18 cellular contexts compared by ENCODE assay signal in genomic region chr6:35021014-35021413, GRCh38.
DNase-seq lines count a peak whose midpoint lies in the region; TF ChIP-seq lines count a peak whose summit lies in the region.
"Had no signal": no experiment of that assay in that cellular context is flagged by ENCODE, and none has a peak within 500 bp of the region (broad histone marks: within the 10 kb centered on the region; RNA-seq: fewer than 3 reads in every experiment).

No MANE protein-coding gene starts in this region.

- no peak overlapping the region for H2BK120ac ChIP-seq in neuronal stem cell (ENCODE audit: low read depth, low read length)

- no peaks in the 10 kb centered on the region for H3K36me3 Mint-ChIP-seq in mesothelial cell of epicardium

- H3K4me3 ChIP-seq in MG63 = no peak overlapping the region
- H3K4me3 ChIP-seq in esophagus (ENCODE audit: low read depth in 1 of 2, low read length in 2 of 2) = no peak overlapping the region
- H3K4me3 ChIP-seq in neuronal stem cell (ENCODE audit: low read length in 2 of 2) = no peak overlapping the region
- H3K4me3 ChIP-seq: smooth muscle cell had no signal

- peaks cover 2 to 5% of the 10 kb centered on the region in 2 donors for H3K4me1 ChIP-seq in esophagus (ENCODE audit: control insufficient read depth in 2 of 2, insufficient read depth in 2 of 2, low read length in 1 of 2)
- peaks cover 10 to 28% of the 10 kb centered on the region in 2 donors for H3K4me1 ChIP-seq in neuronal stem cell (ENCODE audit: control insufficient read depth in 2 of 2, insufficient read depth in 1 of 2, low read depth in 1 of 2, low read length in 2 of 2)

- H2AFZ ChIP-seq in neuronal stem cell (ENCODE audit: low read length) = no peak overlapping the region

- H4K8ac ChIP-seq in neuronal stem cell (ENCODE audit: low read depth, low read length) = no peak overlapping the region

- no peaks in the 10 kb centered on the region for H3K79me1 ChIP-seq in neuronal stem cell (ENCODE audit: low read depth, low read length)

- H3K27ac ChIP-seq in esophagus (ENCODE audit: low read depth in 2 of 2, low read length in 1 of 2) (peak overlapping the region; percentile 53 to 62), temporal lobe (ENCODE audit: low read depth, low read length) (peak overlapping the region; percentile 40), neuronal stem cell (replicated peaks; ENCODE audit: low read length) (no peak overlapping the region)

- peaks cover 70% of the 10 kb centered on the region for H3K4me1 Mint-ChIP-seq in mesothelial cell of epicardium
- H3K4me1 Mint-ChIP-seq: activated B cell treated with CpG ODN at 0.5 μM for 24 hours had no signal

- H4K91ac ChIP-seq in neuronal stem cell (ENCODE audit: low read depth, low read length, poor library complexity) = no peak overlapping the region

- H3K4me3 Mint-ChIP-seq in mesothelial cell of epicardium = no peak overlapping the region
- H3K4me3 Mint-ChIP-seq: activated B cell treated with CpG ODN at 0.5 μM for 24 hours; stimulated activated effector memory CD8-positive, alpha-beta T cell treated with anti-CD3 and anti-CD28 coated beads, Interleukin-12 subunit alpha, Interleukin-12 subunit beta, amount 100 ng/mL, for 72 hours; T-helper 17 cell had no signal

- no peak overlapping the region for H3K18ac ChIP-seq in neuronal stem cell (ENCODE audit: low read length)

- H3K36me3 ChIP-seq in MG63 (peaks cover 8% of the 10 kb centered on the region), esophagus (ENCODE audit: control insufficient read depth in 2 of 2, insufficient read depth in 2 of 2, low read length in 1 of 2) (peaks cover 0 to 8% of the 10 kb centered on the region in 2 donors), neuronal stem cell (replicated peaks in 1 of 2; ENCODE audit: control insufficient read depth in 2 of 2, insufficient read depth in 2 of 2, low read length in 2 of 2) (peaks cover 5 to 27% of the 10 kb centered on the region in 2 donors)

- no peak overlapping the region for H2BK15ac ChIP-seq in neuronal stem cell (ENCODE audit: low read length)

- 64 to 68% methylated on average over 3 of the region's 3 CpGs for WGBS in esophagus, 2 donors
- WGBS in neuronal stem cell (ENCODE audit: extremely low coverage in 2 of 2, insufficient read length in 2 of 2, insufficient replicate concordance in 1 of 2), 2 donors = no CpG with 5 or more reads among the region's 3 CpGs

- no peak overlapping the region for H2BK5ac ChIP-seq in neuronal stem cell (ENCODE audit: low read length)

- DNase-seq in MG63 (peak; percentile 51), mesothelial cell of epicardium (ENCODE audit: low spot score in 2 of 2, unreplicated experiment in 2 of 2) (no peak), NCI-H146 treated with DMSO at 0.1 percent for 48 hours (lab: John Stamatoyannopoulos, UW; ENCODE audit: unreplicated experiment) (no peak), neuronal stem cell (ENCODE audit: low spot score) (no peak), kidney glomerular epithelial cell (lab: John Stamatoyannopoulos, UW) (no peak)
- DNase-seq in activated CD4-positive, alpha-beta T cell treated with anti-CD3 and anti-CD28 coated beads for 4 hours = no peak
- DNase-seq: activated B cell treated with CpG ODN at 0.5 μM for 24 hours, amniotic stem cell, erythroblast, Kasumi-1, NCI-H1436 treated with DMSO at 0.1 percent for 48 hours, occipital lobe, SIG-M5, T-helper 17 cell had no signal

- no peaks in the 10 kb centered on the region for H3K9me3 Mint-ChIP-seq in mesothelial cell of epicardium
- H3K9me3 Mint-ChIP-seq: activated B cell treated with CpG ODN at 0.5 μM for 24 hours; stimulated activated effector memory CD8-positive, alpha-beta T cell treated with anti-CD3 and anti-CD28 coated beads, Interleukin-12 subunit alpha, Interleukin-12 subunit beta, amount 100 ng/mL, for 72 hours had no signal

- no peak overlapping the region for H3K4ac ChIP-seq in neuronal stem cell (ENCODE audit: low read length)

- TF ChIP-seq CTCF in mesothelial cell of epicardium (IDR thresholded peaks at IDR 0.05; ENCODE audit: unreplicated experiment) = no peak

- H3K27me3 Mint-ChIP-seq in mesothelial cell of epicardium (ENCODE audit: low read depth) = no peaks in the 10 kb centered on the region
- H3K27me3 Mint-ChIP-seq: activated B cell treated with CpG ODN at 0.5 μM for 24 hours, T-helper 17 cell had no signal

- H3K27me3 ChIP-seq in MG63 (no peaks in the 10 kb centered on the region), esophagus (ENCODE audit: control insufficient read depth in 1 of 2, insufficient read depth in 2 of 2, low read length in 2 of 2) (no peaks in the 10 kb centered on the region), neuronal stem cell (ENCODE audit: control insufficient read depth in 3 of 3, insufficient read depth in 3 of 3, low read depth in 1 of 3, low read length in 3 of 3) (no peaks in the 10 kb centered on the region)

- H3K9me3 ChIP-seq in MG63 = no peaks in the 10 kb centered on the region
- H3K9me3 ChIP-seq in esophagus (ENCODE audit: control insufficient read depth in 2 of 2, insufficient read depth in 1 of 2, low read depth in 1 of 2, low read length in 1 of 2) = no peaks in the 10 kb centered on the region
- no peaks in the 10 kb centered on the region for H3K9me3 ChIP-seq in neuronal stem cell (replicated peaks in 1 of 2; ENCODE audit: control insufficient read depth in 2 of 2, insufficient read depth in 1 of 2, low read depth in 1 of 2, low read length in 2 of 2)

- no peak overlapping the region for H2BK12ac ChIP-seq in neuronal stem cell (ENCODE audit: low read length)

- H3K14ac ChIP-seq in neuronal stem cell (ENCODE audit: low read length) = no peak overlapping the region

- no peak overlapping the region for H3K4me2 ChIP-seq in neuronal stem cell (ENCODE audit: insufficient read depth, low read length, poor library complexity, severe bottlenecking)
- H3K4me2 ChIP-seq: smooth muscle cell had no signal

- no peak overlapping the region for H2AK5ac ChIP-seq in neuronal stem cell (ENCODE audit: low read depth, low read length)

- H3K23ac ChIP-seq in neuronal stem cell (ENCODE audit: low read depth, low read length, poor library complexity) = no peak overlapping the region

- no peak overlapping the region for H3K9ac ChIP-seq in neuronal stem cell (ENCODE audit: low read depth, low read length, poor library complexity)

- peak overlapping the region; percentile 5 for H3K27ac Mint-ChIP-seq in mesothelial cell of epicardium
- H3K27ac Mint-ChIP-seq: activated B cell treated with CpG ODN at 0.5 μM for 24 hours; stimulated activated effector memory CD8-positive, alpha-beta T cell treated with anti-CD3 and anti-CD28 coated beads, Interleukin-12 subunit alpha, Interleukin-12 subunit beta, amount 100 ng/mL, for 72 hours; T-helper 17 cell had no signal
